12 cellular contexts compared by ENCODE assay signal in genomic region chr1:9418851-9419250, GRCh38.
"Had no signal": no experiment of that assay in that cellular context is flagged by ENCODE, and none has a peak within 500 bp of the region (broad histone marks: within the 10 kb centered on the region; RNA-seq: fewer than 3 reads in every experiment).

No MANE protein-coding gene starts in this region.

- DNase-seq: activated CD4-positive, alpha-beta T cell treated with anti-CD3 and anti-CD28 coated beads, Interleukin-2, amount 10 ng/mL, durations not matched to agents 24 days and 14 days; activated effector memory CD4-positive, alpha-beta T cell treated with anti-CD3 and anti-CD28 coated beads, Interleukin-2, amount 50 U/mL, for 16 hours; activated T-cell treated with anti-CD3 and anti-CD28 coated beads, Interleukin-2, amount 50 U/mL, for 1 hour; foreskin keratinocyte; left cardiac atrium; naive thymus-derived CD8-positive, alpha-beta T cell; small intestine had no signal

- H3K27me3 ChIP-seq: cardiac muscle cell, right atrium auricular region, vagina had no signal

- ATAC-seq: foreskin keratinocyte; left cardiac atrium; naive thymus-derived CD8-positive, alpha-beta T cell; WTC11 had no signal

- H3K4me1 ChIP-seq: foreskin keratinocyte had no signal

- H3K27ac ChIP-seq: cardiac muscle cell, foreskin keratinocyte, right atrium auricular region, vagina had no signal

- H3K4me3 ChIP-seq: cardiac muscle cell, lung, right atrium auricular region, vagina had no signal

- H3K36me3 ChIP-seq: cardiac muscle cell, right atrium auricular region, vagina had no signal

- H3K9me3 ChIP-seq: right atrium auricular region, vagina had no signal
